25 cellular contexts compared by ENCODE assay signal in genomic region chr4:6778435-6778834, GRCh38. TPM values are rescaled to one million over a fixed set of nuclear protein-coding genes. Genes with fewer than 3 reads are reported as not detected.
DNase-seq lines count a peak whose midpoint lies in the region; ATAC-seq, FAIRE-seq and TF ChIP-seq lines count a peak whose summit lies in the region.
"Had no signal": no experiment of that assay in that cellular context is flagged by ENCODE, and none has a peak within 500 bp of the region (broad histone marks: within the 10 kb centered on the region; RNA-seq: fewer than 3 reads in every experiment).

No MANE protein-coding gene starts in this region.

- no peak for FAIRE-seq in H1 (lab: Jason Lieb, UNC)
- FAIRE-seq: astrocyte had no signal

- peaks cover 58% of the 10 kb centered on the region for H3K4me1 Mint-ChIP-seq in activated CD8-positive, alpha-beta T cell treated with anti-CD3 and anti-CD28 coated beads for 36 hours (ENCODE audit: low read depth)
- H3K4me1 Mint-ChIP-seq in stimulated activated memory B cell treated with anti-CD40 and anti-IgM and Interleukin-4, amounts not matched to agents 10 μg/mL and 1 μg/mL and 100 μg/mL, for 72 hours: peaks cover 17% of the 10 kb centered on the region
- peaks cover 26% of the 10 kb centered on the region for H3K4me1 Mint-ChIP-seq in WTC11

- H3K56ac ChIP-seq in H1 (replicated peaks; ENCODE audit: insufficient read length, low read depth, low read length): no peak overlapping the region

- H3K23me2 ChIP-seq in H1 (ENCODE audit: low read depth, low read length): no peaks in the 10 kb centered on the region; the same call in 1 of the 2 replicates

- H3K4me3 ChIP-seq in left ventricle myocardium inferior (no peak overlapping the region), H1 (ENCODE audit: extremely low read depth in 1 of 4, insufficient read depth in 2 of 4, low read depth in 3 of 4, low read length in 4 of 4) (no peak overlapping the region)
- H3K4me3 ChIP-seq: left lung, SJSA1, smooth muscle cell, upper lobe of right lung had no signal

- H3K27me3 Mint-ChIP-seq in activated CD8-positive, alpha-beta T cell treated with anti-CD3 and anti-CD28 coated beads for 36 hours: no peaks in the 10 kb centered on the region
- H3K27me3 Mint-ChIP-seq in stimulated activated memory B cell treated with anti-CD40 and anti-IgM and Interleukin-4, amounts not matched to agents 10 μg/mL and 1 μg/mL and 100 μg/mL, for 72 hours: peaks cover 23% of the 10 kb centered on the region
- peaks cover 4% of the 10 kb centered on the region; the same call in 1 of the 2 replicates for H3K27me3 Mint-ChIP-seq in WTC11 (ENCODE audit: low read depth)

- no peak overlapping the region for H2AK5ac ChIP-seq in H1 (ENCODE audit: low read depth, low read length)

- H4K20me1 ChIP-seq in H1 (replicated peaks in 1 of 2; ENCODE audit: control insufficient read depth in 1 of 2, insufficient read depth in 2 of 2, low read length in 2 of 2): no peaks in the 10 kb centered on the region

- H3K36me3 Mint-ChIP-seq in activated CD8-positive, alpha-beta T cell treated with anti-CD3 and anti-CD28 coated beads for 36 hours (ENCODE audit: low read depth): no peaks in the 10 kb centered on the region
- no peaks in the 10 kb centered on the region for H3K36me3 Mint-ChIP-seq in stimulated activated memory B cell treated with anti-CD40 and anti-IgM and Interleukin-4, amounts not matched to agents 10 μg/mL and 1 μg/mL and 100 μg/mL, for 72 hours
- no peaks in the 10 kb centered on the region for H3K36me3 Mint-ChIP-seq in WTC11
- H3K36me3 Mint-ChIP-seq: activated naive CD4-positive, alpha-beta T cell treated with anti-CD3 and anti-CD28 coated beads, Interleukin-2, amount 50 U/mL, for 72 hours; mesothelial cell of epicardium; naive B cell had no signal

- TF ChIP-seq CTCF in left ventricle myocardium inferior (IDR thresholded peaks at IDR 0.05; ENCODE audit: borderline replicate concordance) (no peak), H1 (IDR thresholded peaks at IDR 0.05; ENCODE audit: control extremely low read depth in 1 of 3, insufficient read depth in 1 of 3, low read depth in 1 of 3, low read length in 3 of 3) (no peak), WTC11 (IDR thresholded peaks at IDR 0.05) (no peak)
- no peak for TF ChIP-seq CTCF in activated CD8-positive, alpha-beta T cell treated with anti-CD3 and anti-CD28 coated beads for 36 hours (IDR thresholded peaks at IDR 0.05)

- no peaks in the 10 kb centered on the region for H3K79me2 ChIP-seq in H1 (ENCODE audit: control insufficient read depth in 1 of 2, insufficient read depth in 2 of 2, low read length in 2 of 2)

- H3K9me3 Mint-ChIP-seq in activated CD8-positive, alpha-beta T cell treated with anti-CD3 and anti-CD28 coated beads for 36 hours: no peaks in the 10 kb centered on the region
- H3K9me3 Mint-ChIP-seq in stimulated activated memory B cell treated with anti-CD40 and anti-IgM and Interleukin-4, amounts not matched to agents 10 μg/mL and 1 μg/mL and 100 μg/mL, for 72 hours: no peaks in the 10 kb centered on the region
- H3K9me3 Mint-ChIP-seq in WTC11: no peaks in the 10 kb centered on the region
- H3K9me3 Mint-ChIP-seq: activated naive CD4-positive, alpha-beta T cell treated with anti-CD3 and anti-CD28 coated beads, Interleukin-2, amount 50 U/mL, for 72 hours; activated T-helper 1 cell treated with anti-CD3 and anti-CD28 coated beads, Interleukin-12 subunit alpha, Interleukin-12 subunit beta, Interleukin-2, Interleukin-4 antibody, amounts not matched to agents 30 ng/mL and 10 ng/mL and 1 ng/mL, durations not matched to agents 14 hours and 24 hours and 36 hours; mesothelial cell of epicardium had no signal

- intact Hi-C loops in left ventricle myocardium inferior (cut with micrococcal nuclease) (no loop called here), left ventricle myocardium superior (cut with micrococcal nuclease) (no loop called here)
- intact Hi-C loops in activated CD8-positive, alpha-beta T cell treated with anti-CD3 and anti-CD28 coated beads for 36 hours (cut with micrococcal nuclease): no loop called here

- no peak overlapping the region for H4K5ac ChIP-seq in H1 (ENCODE audit: insufficient read length, low read depth, low read length)

- CTCF ChIA-PET in activated CD8-positive, alpha-beta T cell treated with anti-CD3 and anti-CD28 coated beads for 36 hours (lab: Charles Lee): interaction anchor here (1.0 to 2.9 kb wide), 3 partner anchors 9 to 139 kb away, joined by 3 to 10 read pairs (median 7); no protein-coding TSS in a partner anchor
- CTCF ChIA-PET in H1 (lab: Charles Lee; ENCODE audit: partially characterized antibody): interaction anchor here (0.6 to 4.9 kb wide), 5 partner anchors 58 to 309 kb away, joined by 3 to 38 read pairs (median 5); no protein-coding TSS in a partner anchor
- CTCF ChIA-PET in WTC11 (lab: Charles Lee): interaction anchor here (1.0 to 2.6 kb wide), 3 partner anchors 10 to 95 kb away, joined by 3 to 13 read pairs (median 4); no protein-coding TSS in a partner anchor

- peak overlapping the region; percentile 33 for H3K27ac ChIP-seq in left ventricle myocardium inferior (replicated peaks)
- no peak overlapping the region for H3K27ac ChIP-seq in H1 (ENCODE audit: low read depth, low read length)
- H3K27ac ChIP-seq: KMS-11, left lung, SJSA1, upper lobe of right lung had no signal

- H3K4me2 ChIP-seq in H1 (ENCODE audit: insufficient read depth in 1 of 2, low read depth in 2 of 2, low read length in 2 of 2): no peak overlapping the region
- H3K4me2 ChIP-seq: KMS-11, smooth muscle cell had no signal

- H3K9me3 ChIP-seq in left ventricle myocardium inferior (replicated peaks): no peaks in the 10 kb centered on the region
- no peaks in the 10 kb centered on the region for H3K9me3 ChIP-seq in H1 (ENCODE audit: insufficient read depth in 2 of 2, low read depth in 1 of 2, low read length in 1 of 2)
- H3K9me3 ChIP-seq: BE2C, left lung, SJSA1, upper lobe of right lung had no signal

- H2AFZ ChIP-seq in H1 (ENCODE audit: low read length): no peak overlapping the region

- no peak overlapping the region for H2BK12ac ChIP-seq in H1 (ENCODE audit: low read depth, low read length)

- no peak overlapping the region for H4K91ac ChIP-seq in H1 (replicated peaks; ENCODE audit: insufficient read length, low read length)

- H3K27me3 ChIP-seq in left ventricle myocardium inferior (ENCODE audit: low read depth) (no peaks in the 10 kb centered on the region), H1 (replicated peaks in 1 of 4; ENCODE audit: control insufficient read depth in 3 of 4, extremely low read depth in 1 of 4, insufficient read depth in 3 of 4, low read length in 3 of 4) (peaks cover 0 to 9% (median 0%) of the 10 kb centered on the region in 4 experiments; a peak in 2 of 7 replicates)
- H3K27me3 ChIP-seq: BE2C, left lung, SJSA1, upper lobe of right lung had no signal

- no peak overlapping the region for H3K4me3 Mint-ChIP-seq in activated CD8-positive, alpha-beta T cell treated with anti-CD3 and anti-CD28 coated beads for 36 hours
- no peak overlapping the region for H3K4me3 Mint-ChIP-seq in stimulated activated memory B cell treated with anti-CD40 and anti-IgM and Interleukin-4, amounts not matched to agents 10 μg/mL and 1 μg/mL and 100 μg/mL, for 72 hours
- no peak overlapping the region for H3K4me3 Mint-ChIP-seq in WTC11
- H3K4me3 Mint-ChIP-seq: activated T-helper 1 cell treated with anti-CD3 and anti-CD28 coated beads, Interleukin-12 subunit alpha, Interleukin-12 subunit beta, Interleukin-2, Interleukin-4 antibody, amounts not matched to agents 30 ng/mL and 10 ng/mL and 1 ng/mL, durations not matched to agents 14 hours and 24 hours and 36 hours; mesothelial cell of epicardium had no signal

- H3K36me3 ChIP-seq in left ventricle myocardium inferior (no peaks in the 10 kb centered on the region), H1 (ENCODE audit: control insufficient read depth in 2 of 4, insufficient read depth in 4 of 4, low read length in 3 of 4) (no peaks in the 10 kb centered on the region)
- H3K36me3 ChIP-seq: BE2C, left lung, upper lobe of right lung had no signal

- POLR2A ChIA-PET in activated CD8-positive, alpha-beta T cell treated with anti-CD3 and anti-CD28 coated beads for 36 hours (lab: Charles Lee): interaction anchor here (0.9 to 1.0 kb wide), 2 partner anchors 59 to 104 kb away, joined by 3 to 4 read pairs; a partner anchor contains a TSS
- POLR2A ChIA-PET in H1 (lab: Charles Lee; ENCODE audit: partially characterized antibody) (no interaction called here), WTC11 (lab: Charles Lee) (interaction anchor here (0.9 kb wide), 1 partner anchor 108 kb away, joined by 3 read pairs; no protein-coding TSS in a partner anchor)

- H3K4ac ChIP-seq in H1 (replicated peaks; ENCODE audit: insufficient read length, low read depth, low read length): no peak overlapping the region

- DNase-seq in left ventricle myocardium inferior (no peak), left ventricle myocardium superior (no peak), H1 (ENCODE audit: low read depth in 1 of 2, low spot score in 2 of 2) (no peak), hippocampal formation (lab: John Stamatoyannopoulos, UW) (no peak), WTC11 (ENCODE audit: low spot score) (no peak), SK-N-DZ (ENCODE audit: low spot score) (no peak)
- no peak for DNase-seq in activated CD8-positive, alpha-beta T cell treated with anti-CD3 and anti-CD28 coated beads for 36 hours
- DNase-seq: activated CD4-positive, alpha-beta T cell treated with anti-CD3 and anti-CD28 coated beads for 4 hours; BE2C; Calu3; left lung; MM.1S; NCI-H748 treated with DMSO at 0.1 percent for 48 hours; stimulated activated CD4-positive, alpha-beta T cell treated with anti-CD3 and anti-CD28 coated beads, Interleukin-2, amount 100 ng/mL, for 24 hours; substantia nigra; upper lobe of right lung had no signal

- no peak for TF ChIP-seq RAD21 in H1 (IDR thresholded peaks at IDR 0.05 in 1 of 2, conservative IDR thresholded peaks at IDR 0.05 in 1 of 2; ENCODE audit: low read depth in 2 of 2, low read length in 2 of 2)

- H2BK120ac ChIP-seq in H1 (replicated peaks; ENCODE audit: low read depth, low read length): no peak overlapping the region

- no peak overlapping the region for H2BK15ac ChIP-seq in H1 (ENCODE audit: low read length)

- ATAC-seq in left ventricle myocardium superior (no peak), WTC11 (no peak)
- ATAC-seq in activated CD8-positive, alpha-beta T cell treated with anti-CD3 and anti-CD28 coated beads for 36 hours: no peak
- no peak for ATAC-seq in stimulated activated memory B cell treated with anti-CD40 and anti-IgM and Interleukin-4, amounts not matched to agents 10 μg/mL and 1 μg/mL and 100 μg/mL, for 72 hours
- ATAC-seq: activated naive CD4-positive, alpha-beta T cell treated with anti-CD3 and anti-CD28 coated beads, Interleukin-2, amount 50 U/mL, for 72 hours; left lung; upper lobe of right lung had no signal

- H3K4me1 ChIP-seq in left ventricle myocardium inferior: peaks cover 46% of the 10 kb centered on the region
- peaks cover 2 to 18% (median 7%) of the 10 kb centered on the region in 4 experiments; a peak in 6 of 7 replicates for H3K4me1 ChIP-seq in H1 (replicated peaks in 1 of 4; ENCODE audit: control insufficient read depth in 3 of 4, insufficient read depth in 4 of 4, low read length in 3 of 4)

- no peak overlapping the region for H2BK20ac ChIP-seq in H1 (ENCODE audit: low read length)

- TF ChIP-seq POLR2A in H1 (IDR thresholded peaks at IDR 0.05; ENCODE audit: control extremely low read depth in 1 of 2, low read depth in 2 of 2, low read length in 2 of 2): no peak

- no peak overlapping the region for H3K23ac ChIP-seq in H1 (ENCODE audit: insufficient read length)

- H3K79me1 ChIP-seq in H1 (ENCODE audit: low read depth, low read length): no peaks in the 10 kb centered on the region

- 87% methylated on average over 5 of the region's 5 CpGs; no CpG with 5 or more reads in 1 of the 2 experiments for WGBS in H1 (ENCODE audit: extremely low coverage in 1 of 2, insufficient coverage in 1 of 2, insufficient read length in 1 of 2, insufficient replicate concordance in 2 of 2, low coverage in 1 of 2, low lambda C conversion rate in 2 of 2, missing lambda C conversion rate in 1 of 2), 2 experiments

- H3K14ac ChIP-seq in H1 (ENCODE audit: insufficient read length): no peak overlapping the region

- no peak overlapping the region for H3K9ac ChIP-seq in H1 (replicated peaks in 1 of 4; ENCODE audit: extremely low read depth in 1 of 4, low read depth in 3 of 4, low read length in 3 of 4)
- H3K9ac ChIP-seq: KMS-11 had no signal

- no peak for TF ChIP-seq EP300 in H1 (IDR thresholded peaks at IDR 0.05; ENCODE audit: borderline replicate concordance in 1 of 2, low read depth in 2 of 2, low read length in 2 of 2)

- no peak overlapping the region for H3K18ac ChIP-seq in H1 (ENCODE audit: extremely low read depth, low read length)

- peak overlapping the region; percentile 93 for H3K27ac Mint-ChIP-seq in activated CD8-positive, alpha-beta T cell treated with anti-CD3 and anti-CD28 coated beads for 36 hours
- H3K27ac Mint-ChIP-seq in stimulated activated memory B cell treated with anti-CD40 and anti-IgM and Interleukin-4, amounts not matched to agents 10 μg/mL and 1 μg/mL and 100 μg/mL, for 72 hours: peak overlapping the region; percentile 67
- H3K27ac Mint-ChIP-seq in WTC11: no peak overlapping the region
- H3K27ac Mint-ChIP-seq: mesothelial cell of epicardium had no signal

- H4K8ac ChIP-seq in H1 (ENCODE audit: extremely low read depth, insufficient read depth, low read length): no peak overlapping the region

- H2BK5ac ChIP-seq in H1 (ENCODE audit: low read depth, low read length): no peak overlapping the region

RNA-seq across cellular contexts. Expression of gene KIAA0232, which starts 4.1 kb away (rescaled TPM):
- total RNA-seq in left ventricle myocardium inferior (82.5 TPM), left ventricle myocardium superior (79.8 TPM), WTC11 (2021) (18.5 to 23.2 TPM (median 21.0 TPM) in 3 replicates)
- total RNA-seq in activated CD8-positive, alpha-beta T cell treated with anti-CD3 and anti-CD28 coated beads for 36 hours: 10 to 100 TPM; 12.8 to 13.3 TPM
- 23.3 TPM in 2 replicates for total RNA-seq in H1 (2021; fragmentation: NEBNext Ultra II Directional; extraction: Animal tissue kit (Norgen Biotek cat#: 25700))
- 4.9 and 5.6 TPM in 2 replicates for polyA plus RNA-seq in H1 (2011; rRNA removed)
- 7.7 TPM for polyA plus RNA-seq in H1 (2011; cell fraction: cytosol; rRNA removed)
- polyA plus RNA-seq in H1 (2011; cell fraction: nucleus; rRNA removed): 11.0 TPM
- 7.9 to 13.1 TPM (median 9.8 TPM) in 4 replicates for polyA plus RNA-seq in H1 (2012, experiment 1 of 2)
- polyA plus RNA-seq in H1 (2012, experiment 2 of 2): 0.59 TPM
- polyA plus RNA-seq in H1 (2013, experiment 1 of 2): 10.3 TPM
- 9.6 TPM for polyA plus RNA-seq in H1 (2013, experiment 2 of 2)
- polyA minus RNA-seq in H1 (2011; rRNA and poly(A)+ RNA removed): 33.9 and 51.7 TPM in 2 replicates
- 16.7 TPM for polyA minus RNA-seq in H1 (2011; cell fraction: cytosol; rRNA and poly(A)+ RNA removed)
- 42.8 TPM for polyA minus RNA-seq in H1 (2011; cell fraction: nucleus; rRNA and poly(A)+ RNA removed)
- polyA plus RNA-seq in SK-N-DZ (2014; cell fraction: cytosol; rRNA removed): 9.2 and 14.0 TPM in 2 replicates
- polyA plus RNA-seq in SK-N-DZ (2014; cell fraction: nucleus; rRNA removed): 8.4 and 9.8 TPM in 2 replicates
